ENCODE assay signal across 8 cellular contexts in genomic region chr22:25774575-25775026, GRCh38.
A peak's percentile ranks its signal among the peaks of the same experiment; 100 is the strongest.
DNase-seq lines count a peak whose midpoint lies in the region; ATAC-seq and TF ChIP-seq lines count a peak whose summit lies in the region.

No MANE protein-coding gene starts in this region.

- no peaks in the 10 kb centered on the region for H3K9me3 ChIP-seq in SU-DHL-6 (ENCODE audit: insufficient read depth, low read length)

- H3K79me2 ChIP-seq in SU-DHL-6 (ENCODE audit: insufficient read depth, low read length): no peaks in the 10 kb centered on the region

- no peaks in the 10 kb centered on the region for H3K27me3 ChIP-seq in SU-DHL-6 (ENCODE audit: low read length)

- no peak overlapping the region for H3K9ac ChIP-seq in SU-DHL-6 (ENCODE audit: low read length)

- H3F3A ChIP-seq in SU-DHL-6 (ENCODE audit: insufficient read depth): no peaks in the 10 kb centered on the region

- H3K4me2 ChIP-seq in SU-DHL-6 (ENCODE audit: low read depth, low read length, poor library complexity, severe bottlenecking): no peak overlapping the region

- no peak overlapping the region for H2AFZ ChIP-seq in SU-DHL-6 (ENCODE audit: low read depth, low read length, severe bottlenecking)

- no peak overlapping the region for H3K4me3 ChIP-seq in SU-DHL-6 (ENCODE audit: insufficient read depth, low read length, poor library complexity, severe bottlenecking)

- DNase-seq in AG09319 (ENCODE audit: extremely low read depth, low read depth) (no peak), iPS-NIHi11 (ENCODE audit: low spot score) (peak; percentile 75), SW 1271 (lab: John Stamatoyannopoulos, UW) (no peak), amniotic stem cell (lab: John Stamatoyannopoulos, UW) (no peak)

- H3K27ac ChIP-seq in SU-DHL-6 (ENCODE audit: low read depth, low read length): no peak overlapping the region

- peak; percentile 36 for TF ChIP-seq CTCF in AG09319 (IDR thresholded peaks at IDR 0.05; ENCODE audit: low read depth, low read length)
- peak; percentile 63; the same call in 1 of the 2 replicates for TF ChIP-seq CTCF in GM12874 (IDR thresholded peaks at IDR 0.05; ENCODE audit: insufficient read depth, low read depth, low read length)
- peak; percentile 44 for TF ChIP-seq CTCF in SU-DHL-6 (IDR thresholded peaks at IDR 0.05; ENCODE audit: insufficient read depth, low read length, poor library complexity, severe bottlenecking)

- H3K9me2 ChIP-seq in SU-DHL-6 (replicated peaks; ENCODE audit: insufficient read depth, low read length): no peaks in the 10 kb centered on the region

- no peak for ATAC-seq in HG03280 (IDR thresholded peaks at IDR 0.05; ENCODE audit: unreplicated experiment)
- no peak for ATAC-seq in GM19463 (IDR thresholded peaks at IDR 0.05; ENCODE audit: unreplicated experiment)

- H4K20me1 ChIP-seq in SU-DHL-6 (ENCODE audit: low read depth, low read length): no peaks in the 10 kb centered on the region

- no peaks in the 10 kb centered on the region for H3K36me3 ChIP-seq in SU-DHL-6 (ENCODE audit: low read length)
